Comparison of ENCODE assay signal across 7 cellular contexts in the genomic region with DNA sequence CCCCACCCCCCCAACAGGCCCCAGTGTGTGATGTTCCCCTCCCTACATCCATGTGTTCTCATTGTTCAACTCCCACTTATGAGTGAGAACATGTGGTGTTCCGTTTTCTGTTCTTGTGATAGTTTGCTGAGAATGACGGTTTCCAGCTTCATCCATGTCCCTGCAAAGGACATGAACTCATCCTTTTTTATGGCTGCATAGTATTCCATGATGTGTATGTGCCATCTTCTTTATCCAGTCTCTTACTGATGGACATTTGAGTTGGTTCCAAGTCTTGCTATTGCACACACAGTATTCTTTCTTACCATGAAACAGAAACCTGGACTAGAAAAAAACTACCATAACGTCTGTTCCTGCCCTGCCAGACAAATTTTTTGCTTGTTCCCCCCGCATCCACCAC. TPM values are rescaled to one million over a fixed set of nuclear protein-coding genes. Genes with fewer than 3 reads are reported as not detected.
DNase-seq lines count a peak whose midpoint lies in the region; ATAC-seq, FAIRE-seq and TF ChIP-seq lines count a peak whose summit lies in the region.
"Not testable (repeated sequence)": the region's sequence is repeated elsewhere in the genome, so short reads cannot be mapped to it uniquely, and the experiment has no call there.

No MANE protein-coding gene starts in this region.

- 96% methylated on average over 4 of the region's 4 CpGs for WGBS in A549 (ENCODE audit: missing lambda C conversion rate)
- WGBS in K562 (ENCODE audit: insufficient coverage, low coverage, missing lambda C conversion rate), result 89% methylated on average over 4 of the region's 4 CpGs
- 94% methylated on average over 4 of the region's 4 CpGs; no CpG with 5 or more reads in 1 of the 2 experiments for WGBS in H1 (ENCODE audit: extremely low coverage in 1 of 2, insufficient coverage in 1 of 2, insufficient read length in 1 of 2, insufficient replicate concordance in 2 of 2, low coverage in 1 of 2, low lambda C conversion rate in 2 of 2, missing lambda C conversion rate in 1 of 2), 2 experiments
- WGBS in trophoblast cell (ENCODE audit: extremely low coverage, insufficient coverage, insufficient read length), result no CpG with 5 or more reads among the region's 4 CpGs

- ATAC-seq in A549, Panc1, K562: not testable (repeated sequence)

- TF ChIP-seq CTCF in A549 (IDR thresholded peaks at IDR 0.05); Panc1 (IDR thresholded peaks at IDR 0.05); astrocyte (IDR thresholded peaks at IDR 0.05; ENCODE audit: insufficient read depth, low read depth, low read length); K562 (IDR thresholded peaks at IDR 0.05 in 2 of 3, conservative IDR thresholded peaks at IDR 0.05 in 1 of 3; ENCODE audit: insufficient read depth in 2 of 3, low read depth in 1 of 3, low read length in 3 of 3); H1 (IDR thresholded peaks at IDR 0.05; ENCODE audit: control extremely low read depth in 1 of 3, insufficient read depth in 1 of 3, low read depth in 1 of 3, low read length in 3 of 3): not testable (repeated sequence)

- POLR2A ChIA-PET in A549 (lab: Yijun Ruan, JAX); Panc1 (lab: Charles Lee); K562 (lab: Yijun Ruan, JAX): not testable (repeated sequence)
- POLR2A ChIA-PET in H1 (lab: Charles Lee; ENCODE audit: partially characterized antibody), result interaction anchor here (1.4 to 1.5 kb wide), 2 partner anchors 106 to 202 kb away, joined by 3 read pairs; a partner anchor contains a TSS

- TF ChIP-seq POLR2A in A549 (IDR thresholded peaks at IDR 0.05; ENCODE audit: low read length); K562 (conservative IDR thresholded peaks at IDR 0.05); H1 (IDR thresholded peaks at IDR 0.05; ENCODE audit: control extremely low read depth in 1 of 2, low read depth in 2 of 2, low read length in 2 of 2): not testable (repeated sequence)

- H4K5ac ChIP-seq in H1 (ENCODE audit: insufficient read length, low read depth, low read length), result not testable (repeated sequence)

- H3K27ac ChIP-seq in A549; Panc1 (ENCODE audit: low read length); astrocyte (ENCODE audit: low read depth, low read length); K562 (ENCODE audit: extremely low read depth, low read depth, low read length); H1 (ENCODE audit: low read depth, low read length); trophoblast cell (ENCODE audit: low read depth, low read length): not testable (repeated sequence)

- H3K23ac ChIP-seq in H1 (ENCODE audit: insufficient read length); trophoblast cell (ENCODE audit: low read length): not testable (repeated sequence)

- not testable (repeated sequence) for H3K23me2 ChIP-seq in H1 (ENCODE audit: low read depth, low read length)

- peaks cover 82% of the 10 kb centered on the region for H4K20me1 ChIP-seq in astrocyte (ENCODE audit: insufficient read depth, low read length)
- H4K20me1 ChIP-seq in K562 (replicated peaks; ENCODE audit: control insufficient read depth, insufficient read depth, low read length); H1 (replicated peaks in 1 of 2; ENCODE audit: control insufficient read depth in 1 of 2, insufficient read depth in 2 of 2, low read length in 2 of 2): not testable (repeated sequence)

- intact Hi-C loops in Panc1 (cut with micrococcal nuclease; ENCODE audit: unreplicated experiment); K562 (cut with micrococcal nuclease): not testable (repeated sequence)

- not testable (repeated sequence) for H2BK15ac ChIP-seq in H1 (ENCODE audit: low read length)

- not testable (repeated sequence) for H2BK120ac ChIP-seq in H1 (replicated peaks; ENCODE audit: low read depth, low read length); trophoblast cell (ENCODE audit: insufficient read depth, low read length, poor library complexity)

- not testable (repeated sequence) for H3K4me3 ChIP-seq in A549; Panc1 (ENCODE audit: low read depth in 2 of 2, low read length in 2 of 2); astrocyte (ENCODE audit: insufficient read depth, low read depth, low read length); K562; H1 (ENCODE audit: extremely low read depth in 1 of 4, insufficient read depth in 2 of 4, low read depth in 3 of 4, low read length in 4 of 4); trophoblast cell (ENCODE audit: low read depth, low read length)

- in situ Hi-C loops in Panc1 (cut with HindIII; ENCODE audit: low pct_unique_long_range_greater_than_20kb, low sequenced_read_pairs); K562 (cut with MboI): not testable (repeated sequence)

- TSS peak; percentile 55 for BruUV-seq in Panc1 (replicated peaks; lab: Mats Ljungman, UMichigan)
- not testable (repeated sequence) for BruUV-seq in K562 (replicated peaks; lab: Mats Ljungman, UMichigan)

- H3K4ac ChIP-seq in H1 (replicated peaks; ENCODE audit: insufficient read length, low read depth, low read length), result not testable (repeated sequence)
- peak overlapping the region; percentile 96 for H3K4ac ChIP-seq in trophoblast cell (ENCODE audit: low read depth, low read length)

- H2BK12ac ChIP-seq in H1 (ENCODE audit: low read depth, low read length); trophoblast cell (ENCODE audit: low read length): not testable (repeated sequence)

- not testable (repeated sequence) for H3K36me3 ChIP-seq in Panc1 (ENCODE audit: control insufficient read depth, insufficient read depth, low read length); astrocyte (ENCODE audit: insufficient read depth, low read length); H1 (ENCODE audit: control insufficient read depth in 2 of 4, insufficient read depth in 4 of 4, low read length in 3 of 4); trophoblast cell (ENCODE audit: control insufficient read depth in 1 of 2, insufficient read depth in 2 of 2, low read length in 2 of 2)
- H3K36me3 ChIP-seq in K562 (ENCODE audit: control insufficient read depth, insufficient read depth, low read length), result peaks cover 19% of the 10 kb centered on the region; the same call in 2 of the 3 replicates

- not testable (repeated sequence) for H3K18ac ChIP-seq in H1 (ENCODE audit: extremely low read depth, low read length); trophoblast cell (ENCODE audit: low read length)

- H3K9me3 ChIP-seq in A549; Panc1 (ENCODE audit: control insufficient read depth, insufficient read depth, low read depth, low read length); astrocyte (ENCODE audit: insufficient read depth, low read depth, low read length); K562 (replicated peaks; ENCODE audit: control insufficient read depth, insufficient read depth, low read depth, low read length); H1 (ENCODE audit: insufficient read depth in 2 of 2, low read depth in 1 of 2, low read length in 1 of 2); trophoblast cell (ENCODE audit: insufficient read depth, low read depth, low read length): not testable (repeated sequence)

- H2AFZ ChIP-seq in astrocyte (ENCODE audit: low read depth, low read length); K562 (ENCODE audit: low read depth, low read length); H1 (ENCODE audit: low read length); trophoblast cell (ENCODE audit: insufficient read depth, low read length, poor library complexity): not testable (repeated sequence)

- not testable (repeated sequence) for H3K9ac ChIP-seq in astrocyte (ENCODE audit: low read length); K562 (ENCODE audit: insufficient read depth in 1 of 2, low read depth in 2 of 2, low read length in 2 of 2); H1 (replicated peaks in 1 of 4; ENCODE audit: extremely low read depth in 1 of 4, low read depth in 3 of 4, low read length in 3 of 4); trophoblast cell (ENCODE audit: low read length)

- CTCF ChIA-PET in A549 (lab: Yijun Ruan, JAX); Panc1 (lab: Charles Lee); K562 (lab: Yijun Ruan, JAX; ENCODE audit: low intra/inter-chr PET ratio): not testable (repeated sequence)
- CTCF ChIA-PET in H1 (lab: Charles Lee; ENCODE audit: partially characterized antibody), result interaction anchor here (0.9 to 3.1 kb wide), 3 partner anchors 18 to 92 kb away, joined by 4 to 11 read pairs (median 5); no protein-coding TSS in a partner anchor

- not testable (repeated sequence) for H3K4me3 Mint-ChIP-seq in activated naive CD8-positive, alpha-beta T cell; astrocyte (ENCODE audit: unreplicated experiment)

- not testable (repeated sequence) for H3K4me2 ChIP-seq in A549; astrocyte (ENCODE audit: low read length); K562 (ENCODE audit: insufficient read depth, low read length); H1 (ENCODE audit: insufficient read depth in 1 of 2, low read depth in 2 of 2, low read length in 2 of 2); trophoblast cell (ENCODE audit: low read length)

- not testable (repeated sequence) for H2BK20ac ChIP-seq in H1 (ENCODE audit: low read length)

- H3K9me3 Mint-ChIP-seq in activated naive CD8-positive, alpha-beta T cell (ENCODE audit: low read depth); astrocyte (ENCODE audit: unreplicated experiment): not testable (repeated sequence)

- not testable (repeated sequence) for TF ChIP-seq RAD21 in A549 (conservative IDR thresholded peaks at IDR 0.05 in 1 of 2, IDR thresholded peaks at IDR 0.05 in 1 of 2); K562 (CRISPR knock-in tag; conservative IDR thresholded peaks at IDR 0.05 in 1 of 2, IDR thresholded peaks at IDR 0.05 in 1 of 2); H1 (IDR thresholded peaks at IDR 0.05 in 1 of 2, conservative IDR thresholded peaks at IDR 0.05 in 1 of 2; ENCODE audit: low read depth in 2 of 2, low read length in 2 of 2)

- not testable (repeated sequence) for TF ChIP-seq EP300 in A549 (IDR thresholded peaks at IDR 0.05); K562 (IDR thresholded peaks at IDR 0.05; ENCODE audit: low read length); H1 (IDR thresholded peaks at IDR 0.05; ENCODE audit: borderline replicate concordance in 1 of 2, low read depth in 2 of 2, low read length in 2 of 2)

- H3K9me1 ChIP-seq in K562 (ENCODE audit: control insufficient read depth, insufficient read depth, low read length), result not testable (repeated sequence)

- not testable (repeated sequence) for H4K12ac ChIP-seq in trophoblast cell (ENCODE audit: low read depth, low read length)

- H3K79me2 ChIP-seq in astrocyte (ENCODE audit: insufficient read depth, low read length) (peaks cover 96% of the 10 kb centered on the region), K562 (ENCODE audit: control insufficient read depth, insufficient read depth, low read length) (peaks cover 76% of the 10 kb centered on the region), H1 (ENCODE audit: control insufficient read depth in 1 of 2, insufficient read depth in 2 of 2, low read length in 2 of 2) (peaks cover 8 to 73% of the 10 kb centered on the region in 2 experiments)
- not testable (repeated sequence) for H3K79me2 ChIP-seq in trophoblast cell (ENCODE audit: control insufficient read depth, insufficient read depth, low read length, poor library complexity)

- not testable (repeated sequence) for H3K36me3 Mint-ChIP-seq in activated naive CD8-positive, alpha-beta T cell; astrocyte (ENCODE audit: low read depth, unreplicated experiment)

- H3K14ac ChIP-seq in H1 (ENCODE audit: insufficient read length); trophoblast cell (ENCODE audit: low read length): not testable (repeated sequence)

- H3K56ac ChIP-seq in H1 (replicated peaks; ENCODE audit: insufficient read length, low read depth, low read length), result not testable (repeated sequence)

- H3K27me3 ChIP-seq in Panc1 (ENCODE audit: control insufficient read depth, insufficient read depth, low read length); astrocyte (ENCODE audit: insufficient read depth, low read length); K562 (ENCODE audit: control insufficient read depth in 2 of 2, insufficient read depth in 2 of 2, low read length in 2 of 2); H1 (replicated peaks in 1 of 4; ENCODE audit: control insufficient read depth in 3 of 4, extremely low read depth in 1 of 4, insufficient read depth in 3 of 4, low read length in 3 of 4); trophoblast cell (ENCODE audit: insufficient read depth, low read length): not testable (repeated sequence)

- peaks cover 51% of the 10 kb centered on the region for H3K4me1 Mint-ChIP-seq in activated naive CD8-positive, alpha-beta T cell (ENCODE audit: low read depth)
- peaks cover 21% of the 10 kb centered on the region for H3K4me1 Mint-ChIP-seq in astrocyte (ENCODE audit: low read depth, unreplicated experiment)

- not testable (repeated sequence) for H2BK5ac ChIP-seq in H1 (ENCODE audit: low read depth, low read length); trophoblast cell (ENCODE audit: low read depth, low read length, poor library complexity)

- FAIRE-seq in A549 (lab: Jason Lieb, UNC); astrocyte (lab: Jason Lieb, UNC); K562 (lab: Jason Lieb, UNC); H1 (lab: Jason Lieb, UNC): not testable (repeated sequence)

- peak overlapping the region; percentile 16 for H3K27ac Mint-ChIP-seq in activated naive CD8-positive, alpha-beta T cell
- peak overlapping the region; percentile 2 for H3K27ac Mint-ChIP-seq in astrocyte (ENCODE audit: unreplicated experiment)

- H4K8ac ChIP-seq in H1 (ENCODE audit: extremely low read depth, insufficient read depth, low read length); trophoblast cell (ENCODE audit: low read depth, low read length): not testable (repeated sequence)

- H3K27me3 Mint-ChIP-seq in activated naive CD8-positive, alpha-beta T cell; astrocyte (ENCODE audit: low read depth, unreplicated experiment): not testable (repeated sequence)

- not testable (repeated sequence) for H2AK5ac ChIP-seq in H1 (ENCODE audit: low read depth, low read length); trophoblast cell (ENCODE audit: low read length)

- not testable (repeated sequence) for H4K91ac ChIP-seq in H1 (replicated peaks; ENCODE audit: insufficient read length, low read length); trophoblast cell (ENCODE audit: low read depth, low read length)

- peaks cover 26% of the 10 kb centered on the region for H3K4me1 ChIP-seq in A549
- H3K4me1 ChIP-seq in Panc1 (ENCODE audit: control insufficient read depth, insufficient read depth, low read length), result peaks cover 28% of the 10 kb centered on the region
- not testable (repeated sequence) for H3K4me1 ChIP-seq in astrocyte (ENCODE audit: insufficient read depth, low read length); K562 (replicated peaks in 1 of 2; ENCODE audit: control insufficient read depth in 2 of 2, insufficient read depth in 2 of 2, low read length in 2 of 2); H1 (replicated peaks in 1 of 4; ENCODE audit: control insufficient read depth in 3 of 4, insufficient read depth in 4 of 4, low read length in 3 of 4); trophoblast cell (ENCODE audit: control insufficient read depth in 1 of 2, insufficient read depth in 2 of 2, low read length in 2 of 2)

- DNase-seq in A549 (ENCODE audit: low read depth in 1 of 2, low spot score in 1 of 2); Panc1 (ENCODE audit: low read depth, low spot score); astrocyte (ENCODE audit: low read depth); K562 (ENCODE audit: extremely low read depth in 1 of 4, low spot score in 3 of 4); H1 (ENCODE audit: low read depth in 1 of 2, low spot score in 2 of 2); trophoblast cell: not testable (repeated sequence)

- H3K79me1 ChIP-seq in H1 (ENCODE audit: low read depth, low read length); trophoblast cell (ENCODE audit: low read length): not testable (repeated sequence)

RNA-seq across cellular contexts. Expression of a gene that starts 6.9 kb away (rescaled TPM):
- polyA plus RNA-seq in A549 (2011; rRNA removed) (88.7 and 120 TPM in 2 replicates), A549 (2017; fragmentation: RNase III; extraction: RNeasy Plus Mini Kit Qiagen cat#74134 plus additional on column Dnase treatment) (35.7 to 41.5 TPM (median 36.6 TPM) in 3 replicates), K562 (2011; rRNA removed) (130 and 160 TPM in 2 replicates), K562 (2014; fragmentation: Illumina TruSeq; extraction: Trizol) (78.4 and 86.4 TPM in 2 replicates), K562 (2014; fragmentation: Nextera tagmentation; extraction: Ambion mirVana) (10 to 100 TPM; 11.7 to 12.3 TPM), K562 (2014; rRNA removed) (35.3 and 43.2 TPM in 2 replicates), H1 (2011; rRNA removed) (139 and 141 TPM in 2 replicates)
- 93.3 and 114 TPM in 2 replicates for polyA plus RNA-seq in A549 (2012; cell fraction: cytosol; rRNA removed)
- 79.9 and 89.7 TPM in 2 replicates for polyA plus RNA-seq in A549 (2012; cell fraction: nucleus; rRNA removed)
- 241 and 328 TPM in 2 replicates for polyA minus RNA-seq in A549 (2011; rRNA and poly(A)+ RNA removed)
- total RNA-seq in Panc1 (2021; ENCODE audit: unreplicated experiment) (136 TPM), astrocyte (147 and 156 TPM in 2 replicates), K562 (2014; rRNA removed) (34.4 and 40.7 TPM in 2 replicates), K562 (2014; rRNA removed; fragmentation: Illumina TruSeq; extraction: Trizol) (58.3 and 60.4 TPM in 2 replicates), K562 (2015; rRNA removed; fragmentation: Illumina TruSeq; extraction: Trizol) (58.5 and 60.4 TPM in 2 replicates), K562 (2021) (45.2 and 46.3 TPM in 2 replicates)
- 117 TPM for polyA plus RNA-seq in Panc1 (2012; ENCODE audit: insufficient read length)
- 370 and 438 TPM in 2 replicates for total RNA-seq in K562 (2011; cell fraction: chromatin; rRNA removed; ENCODE audit: low replicate concordance)
- 176 and 183 TPM in 2 replicates for total RNA-seq in K562 (2011; cell fraction: nucleolus; rRNA removed)
- total RNA-seq in K562 (2011; cell fraction: nucleoplasm; rRNA removed), result 234 and 247 TPM in 2 replicates
- polyA plus RNA-seq in K562 (2011; cell fraction: cytosol; rRNA removed), result 161 and 174 TPM in 2 replicates
- 234 and 274 TPM in 2 replicates for polyA plus RNA-seq in K562 (2011; cell fraction: nucleus; rRNA removed)
- 37.7 and 80.9 TPM in 2 replicates for polyA plus RNA-seq in K562 (2012)
- 285 and 322 TPM in 2 replicates for polyA minus RNA-seq in K562 (2011; rRNA and poly(A)+ RNA removed)
- polyA minus RNA-seq in K562 (2011; cell fraction: cytosol; rRNA and poly(A)+ RNA removed), result 90.1 and 96.1 TPM in 2 replicates
- polyA minus RNA-seq in K562 (2011; cell fraction: nucleus; rRNA and poly(A)+ RNA removed), result 122 and 241 TPM in 2 replicates
- total RNA-seq in H1 (2021; fragmentation: NEBNext Ultra II Directional; extraction: Animal tissue kit (Norgen Biotek cat#: 25700)), result 65.7 and 69.2 TPM in 2 replicates
- polyA plus RNA-seq in H1 (2011; cell fraction: cytosol; rRNA removed), result 123 TPM
- polyA plus RNA-seq in H1 (2011; cell fraction: nucleus; rRNA removed), result 203 TPM
- 58.2 to 75.3 TPM (median 62.3 TPM) in 4 replicates for polyA plus RNA-seq in H1 (2012, experiment 1 of 2)
- 10.3 TPM for polyA plus RNA-seq in H1 (2012, experiment 2 of 2)
- 34.2 TPM for polyA plus RNA-seq in H1 (2013, experiment 1 of 2)
- 33.9 TPM for polyA plus RNA-seq in H1 (2013, experiment 2 of 2)
- polyA minus RNA-seq in H1 (2011; rRNA and poly(A)+ RNA removed), result 417 and 473 TPM in 2 replicates
- 84.7 TPM for polyA minus RNA-seq in H1 (2011; cell fraction: cytosol; rRNA and poly(A)+ RNA removed)
- 195 TPM for polyA minus RNA-seq in H1 (2011; cell fraction: nucleus; rRNA and poly(A)+ RNA removed)
- polyA plus RNA-seq in trophoblast cell (2013), result 57.3 and 58.2 TPM in 2 replicates

RNA-seq across cellular contexts. Expression of a gene that starts 56.1 kb away (rescaled TPM):
- polyA plus RNA-seq in A549 (2011; rRNA removed), result 57.7 and 71.4 TPM in 2 replicates
- polyA plus RNA-seq in A549 (2012; cell fraction: cytosol; rRNA removed), result 30.9 and 40.0 TPM in 2 replicates
- polyA plus RNA-seq in A549 (2012; cell fraction: nucleus; rRNA removed), result 43.4 and 51.2 TPM in 2 replicates
- polyA plus RNA-seq in A549 (2017; fragmentation: RNase III; extraction: RNeasy Plus Mini Kit Qiagen cat#74134 plus additional on column Dnase treatment), result 38.6 to 51.6 TPM (median 47.0 TPM) in 3 replicates
- polyA minus RNA-seq in A549 (2011; rRNA and poly(A)+ RNA removed), result 23.1 and 25.4 TPM in 2 replicates
- total RNA-seq in Panc1 (2021; ENCODE audit: unreplicated experiment), result 126 TPM
- polyA plus RNA-seq in Panc1 (2012; ENCODE audit: insufficient read length), result 50.2 TPM
- total RNA-seq in astrocyte, result 43.6 and 43.8 TPM in 2 replicates
- 126 and 247 TPM in 2 replicates for total RNA-seq in K562 (2011; cell fraction: chromatin; rRNA removed; ENCODE audit: low replicate concordance)
- 91.1 and 96.4 TPM in 2 replicates for total RNA-seq in K562 (2011; cell fraction: nucleolus; rRNA removed)
- total RNA-seq in K562 (2011; cell fraction: nucleoplasm; rRNA removed), result 150 and 203 TPM in 2 replicates
- total RNA-seq in K562 (2014; rRNA removed), result 58.5 and 65.8 TPM in 2 replicates
- total RNA-seq in K562 (2014; rRNA removed; fragmentation: Illumina TruSeq; extraction: Trizol), result 51.5 and 58.8 TPM in 2 replicates
- 34.5 and 37.0 TPM in 2 replicates for total RNA-seq in K562 (2015; rRNA removed; fragmentation: Illumina TruSeq; extraction: Trizol)
- 44.3 and 48.7 TPM in 2 replicates for total RNA-seq in K562 (2021)
- polyA plus RNA-seq in K562 (2011; rRNA removed), result 79.6 and 89.6 TPM in 2 replicates
- 25.0 and 45.7 TPM in 2 replicates for polyA plus RNA-seq in K562 (2011; cell fraction: cytosol; rRNA removed)
- 60.6 and 87.8 TPM in 2 replicates for polyA plus RNA-seq in K562 (2011; cell fraction: nucleus; rRNA removed)
- polyA plus RNA-seq in K562 (2012), result 28.0 and 30.7 TPM in 2 replicates
- polyA plus RNA-seq in K562 (2014; fragmentation: Illumina TruSeq; extraction: Trizol), result 28.1 and 28.8 TPM in 2 replicates
- polyA plus RNA-seq in K562 (2014; fragmentation: Nextera tagmentation; extraction: Ambion mirVana), result 10 to 100 TPM; 17.1 to 24.7 TPM
- 58.7 and 75.6 TPM in 2 replicates for polyA plus RNA-seq in K562 (2014; rRNA removed)
- polyA minus RNA-seq in K562 (2011; rRNA and poly(A)+ RNA removed), result 48.1 and 48.6 TPM in 2 replicates
- 23.0 and 24.4 TPM in 2 replicates for polyA minus RNA-seq in K562 (2011; cell fraction: cytosol; rRNA and poly(A)+ RNA removed)
- 34.3 and 57.6 TPM in 2 replicates for polyA minus RNA-seq in K562 (2011; cell fraction: nucleus; rRNA and poly(A)+ RNA removed)
- total RNA-seq in H1 (2021; fragmentation: NEBNext Ultra II Directional; extraction: Animal tissue kit (Norgen Biotek cat#: 25700)), result 43.9 and 50.1 TPM in 2 replicates
- polyA plus RNA-seq in H1 (2011; rRNA removed), result 16.5 and 24.3 TPM in 2 replicates
- polyA plus RNA-seq in H1 (2011; cell fraction: cytosol; rRNA removed), result 27.2 TPM
- 24.3 TPM for polyA plus RNA-seq in H1 (2011; cell fraction: nucleus; rRNA removed)
- polyA plus RNA-seq in H1 (2012, experiment 1 of 2), result 20.1 to 24.6 TPM (median 22.2 TPM) in 4 replicates
- polyA plus RNA-seq in H1 (2012, experiment 2 of 2), result 5.3 TPM
- polyA plus RNA-seq in H1 (2013, experiment 1 of 2), result 57.5 TPM
- 70.5 TPM for polyA plus RNA-seq in H1 (2013, experiment 2 of 2)
- polyA minus RNA-seq in H1 (2011; rRNA and poly(A)+ RNA removed), result 14.8 and 19.2 TPM in 2 replicates
- 24.1 TPM for polyA minus RNA-seq in H1 (2011; cell fraction: cytosol; rRNA and poly(A)+ RNA removed)
- 30.6 TPM for polyA minus RNA-seq in H1 (2011; cell fraction: nucleus; rRNA and poly(A)+ RNA removed)
- 67.0 and 71.4 TPM in 2 replicates for polyA plus RNA-seq in trophoblast cell (2013)
